8 cellular contexts compared by ENCODE assay signal in the genomic region with DNA sequence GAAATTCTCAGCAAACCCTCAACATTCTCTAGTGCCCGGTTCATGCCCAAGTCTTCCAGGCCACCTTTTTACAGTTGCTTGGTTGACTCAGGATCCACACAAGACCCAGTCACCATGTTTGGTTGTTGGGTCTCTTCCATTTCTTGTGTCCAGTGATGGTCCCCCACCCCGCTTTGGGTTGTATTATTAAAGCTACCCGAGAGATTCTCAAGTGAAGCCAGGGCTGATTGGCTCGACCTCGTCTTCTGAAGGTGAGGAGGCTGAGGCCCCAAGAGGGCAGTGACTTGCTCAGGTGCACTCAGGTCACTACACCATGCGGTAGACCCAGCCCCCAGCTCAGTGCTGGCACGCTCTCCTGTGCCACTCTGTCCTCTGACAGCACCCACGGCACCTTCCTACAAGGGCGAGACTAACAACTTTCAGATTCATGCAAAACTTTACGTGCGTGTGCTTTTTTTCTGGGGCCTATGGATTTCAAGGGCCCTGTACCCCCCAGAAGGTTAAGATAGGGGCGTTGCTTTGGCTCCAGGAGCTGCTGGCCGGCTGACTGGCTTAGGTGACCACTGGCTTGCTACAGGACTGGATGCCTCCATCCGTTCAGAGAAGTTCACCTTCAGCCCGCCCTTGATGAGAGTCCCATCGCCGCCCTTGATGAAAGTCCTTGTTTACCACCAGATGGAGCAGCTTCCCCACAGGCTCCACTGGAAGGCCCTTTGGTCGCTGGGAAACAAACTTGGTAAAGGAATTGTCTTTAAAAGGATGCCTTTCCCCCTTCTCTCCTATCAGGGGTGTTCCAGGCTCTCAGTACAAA. TPM values are rescaled to one million over a fixed set of nuclear protein-coding genes. Genes with fewer than 3 reads are reported as not detected.
DNase-seq lines count a peak whose midpoint lies in the region; ATAC-seq and TF ChIP-seq lines count a peak whose summit lies in the region.

No MANE protein-coding gene starts in this region.

- intact Hi-C loops in Right ventricle myocardium inferior (cut with DNase I) (loop anchor here (1.0 to 2.0 kb wide), 2 partner anchors 120 to 413 kb away; no protein-coding TSS in a partner anchor), cardiac septum (cut with DNase I) (loop anchor here (1.0 to 2.0 kb wide), 3 partner anchors 121 to 413 kb away; a partner anchor contains a TSS)

- H3K4me3 Mint-ChIP-seq in chondrocyte (ENCODE audit: unreplicated experiment) = no peak overlapping the region

- WGBS in upper lobe of left lung, 2 donors = 62 to 77% methylated on average over 14 to 18 of the region's 18 CpGs

- H3K9me3 ChIP-seq in upper lobe of left lung = no peaks in the 10 kb centered on the region

- H3K4me1 Mint-ChIP-seq in chondrocyte (ENCODE audit: low read depth) = peaks cover 42% of the 10 kb centered on the region

- H3K9me3 Mint-ChIP-seq in chondrocyte (ENCODE audit: low read depth) = no peaks in the 10 kb centered on the region

- no peak for TF ChIP-seq POLR2A in upper lobe of left lung (IDR thresholded peaks at IDR 0.05)

- H3K36me3 ChIP-seq in upper lobe of left lung = no peaks in the 10 kb centered on the region

- H3K27ac Mint-ChIP-seq in chondrocyte (ENCODE audit: unreplicated experiment) = no peak overlapping the region

- ATAC-seq in Right ventricle myocardium inferior = peak; percentile 91
- peak; percentile 94 for ATAC-seq in left lobe of liver
- ATAC-seq in upper lobe of left lung (ENCODE audit: low FRiP score in 2 of 2) = peak; percentile 47 to 73
- no peak for ATAC-seq in HG03378 (IDR thresholded peaks at IDR 0.05; ENCODE audit: unreplicated experiment)
- no peak for ATAC-seq in HG02623 (IDR thresholded peaks at IDR 0.05; ENCODE audit: unreplicated experiment)

- H3K27me3 ChIP-seq in upper lobe of left lung = no peaks in the 10 kb centered on the region

- DNase-seq in Right ventricle myocardium inferior (ENCODE audit: missing footprints) = no peak
- DNase-seq in cardiac septum (ENCODE audit: low spot score) = no peak
- DNase-seq in NCI-H460 (ENCODE audit: extremely low read depth, low read depth) = peak; percentile 59
- no peak for DNase-seq in chondrocyte (ENCODE audit: low spot score)
- peak; percentile 56 for DNase-seq in left lobe of liver (ENCODE audit: low spot score)
- peak; percentile 17 to 49 for DNase-seq in upper lobe of left lung

- TF ChIP-seq EP300 in upper lobe of left lung (IDR thresholded peaks at IDR 0.05) = no peak

- H3K27ac ChIP-seq in upper lobe of left lung = no peak overlapping the region

- H3K4me1 ChIP-seq in upper lobe of left lung = no peaks in the 10 kb centered on the region

- TF ChIP-seq CTCF in chondrocyte (IDR thresholded peaks at IDR 0.05) = peak; percentile 93
- peak; percentile 26 to 62 (median 38) for TF ChIP-seq CTCF in upper lobe of left lung (IDR thresholded peaks at IDR 0.05)

- no peaks in the 10 kb centered on the region for H3K36me3 Mint-ChIP-seq in chondrocyte (ENCODE audit: low read depth)

- no peaks in the 10 kb centered on the region for H3K27me3 Mint-ChIP-seq in chondrocyte (ENCODE audit: low read depth)

- H3K4me3 ChIP-seq in upper lobe of left lung = no peak overlapping the region

RNA-seq across cellular contexts. Expression of a gene that starts 50.4 kb away (rescaled TPM):
- 0.27 TPM for total RNA-seq in Right ventricle myocardium inferior
- total RNA-seq in cardiac septum = 0.38 TPM
- total RNA-seq in NCI-H460 (2014; rRNA removed; shearing (Covaris generic)) = 0.17 and 1.1 TPM in 2 replicates
- polyA plus RNA-seq in NCI-H460 (2014; cell fraction: nucleus; rRNA removed) = 0.38 and 3.7 TPM in 2 replicates
- total RNA-seq in chondrocyte = not detected in 3 replicates
- total RNA-seq in left lobe of liver = not detected
- total RNA-seq in upper lobe of left lung = 10 to 100 TPM in 5 of 6 donors, 1 to 10 TPM in 1; 8.0 to 29.0 (median 19.6) TPM

Comparison
In these comparisons a context has a peak if more than half of its experiments do, and no peak if none do; other contexts are left out.
1. ATAC-seq: peak in Right ventricle myocardium inferior (single experiment), left lobe of liver (single experiment) and upper lobe of left lung (2 of 2); none in HG03378 (single experiment) and HG02623 (single experiment).
2. DNase-seq: peak in NCI-H460 (single experiment), left lobe of liver (single experiment) and upper lobe of left lung (2 of 2); none in Right ventricle myocardium inferior (single experiment), cardiac septum (single experiment) and chondrocyte (single experiment).